ENCODE assay signal across 9 cellular contexts in genomic region chr18:76981388-76981968, GRCh38.
DNase-seq lines count a peak whose midpoint lies in the region; ATAC-seq and TF ChIP-seq lines count a peak whose summit lies in the region.
"Had no signal": no experiment of that assay in that cellular context is flagged by ENCODE, and none has a peak within 500 bp of the region (broad histone marks: within the 10 kb centered on the region; RNA-seq: fewer than 3 reads in every experiment).

No MANE protein-coding gene starts in this region.

- ATAC-seq in GM18520 (IDR thresholded peaks at IDR 0.05; ENCODE audit: unreplicated experiment) (peak; percentile 58), GM21717 (IDR thresholded peaks at IDR 0.05; ENCODE audit: unreplicated experiment) (peak; percentile 53), HG03521 (IDR thresholded peaks at IDR 0.05; ENCODE audit: unreplicated experiment) (peak; percentile 44), mucosa of descending colon (peak; percentile 55), HG03139 (IDR thresholded peaks at IDR 0.05; ENCODE audit: unreplicated experiment) (no peak)
- ATAC-seq in activated naive CD8-positive, alpha-beta T cell treated with anti-CD3 and anti-CD28 coated beads, Interleukin-2, amount 50 U/mL, for 24 hours: no peak

- intact Hi-C loops in mucosa of descending colon (cut with DNase I, micrococcal nuclease): loop anchor here (5.0 to 10.0 kb wide), 2 partner anchors 57 to 59 kb away; no protein-coding TSS in a partner anchor

- H3K4me1 ChIP-seq in mucosa of descending colon (ENCODE audit: low read depth): peaks cover 28% of the 10 kb centered on the region

- H3K27ac Mint-ChIP-seq in activated naive CD8-positive, alpha-beta T cell treated with anti-CD3 and anti-CD28 coated beads for 36 hours: no peak overlapping the region
- H3K27ac Mint-ChIP-seq in activated naive CD8-positive, alpha-beta T cell treated with anti-CD3 and anti-CD28 coated beads, Interleukin-2, amount 50 U/mL, for 24 hours: no peak overlapping the region

- no peaks in the 10 kb centered on the region for H3K36me3 ChIP-seq in mucosa of descending colon (ENCODE audit: low read depth)

- DNase-seq in mucosa of descending colon (peak; percentile 62 to 64 (median 63)), T1000 (lab: John Stamatoyannopoulos, UW) (no peak)
- no peak for DNase-seq in activated naive CD8-positive, alpha-beta T cell treated with anti-CD3 and anti-CD28 coated beads for 36 hours
- DNase-seq in activated naive CD8-positive, alpha-beta T cell treated with anti-CD3 and anti-CD28 coated beads, Interleukin-2, amount 50 U/mL, for 24 hours: no peak
- DNase-seq: EL had no signal

- no peak for TF ChIP-seq CTCF in mucosa of descending colon (IDR thresholded peaks at IDR 0.05)

- H3K9me3 Mint-ChIP-seq in activated naive CD8-positive, alpha-beta T cell treated with anti-CD3 and anti-CD28 coated beads for 36 hours: no peaks in the 10 kb centered on the region
- no peaks in the 10 kb centered on the region for H3K9me3 Mint-ChIP-seq in activated naive CD8-positive, alpha-beta T cell treated with anti-CD3 and anti-CD28 coated beads, Interleukin-2, amount 50 U/mL, for 24 hours

- no peak overlapping the region for H3K4me3 ChIP-seq in mucosa of descending colon

- no peaks in the 10 kb centered on the region for H3K9me3 ChIP-seq in mucosa of descending colon

- no peaks in the 10 kb centered on the region for H3K36me3 Mint-ChIP-seq in activated naive CD8-positive, alpha-beta T cell treated with anti-CD3 and anti-CD28 coated beads for 36 hours
- H3K36me3 Mint-ChIP-seq in activated naive CD8-positive, alpha-beta T cell treated with anti-CD3 and anti-CD28 coated beads, Interleukin-2, amount 50 U/mL, for 24 hours (ENCODE audit: low read depth): no peaks in the 10 kb centered on the region

- no peak overlapping the region for H3K4me3 Mint-ChIP-seq in activated naive CD8-positive, alpha-beta T cell treated with anti-CD3 and anti-CD28 coated beads for 36 hours
- H3K4me3 Mint-ChIP-seq in activated naive CD8-positive, alpha-beta T cell treated with anti-CD3 and anti-CD28 coated beads, Interleukin-2, amount 50 U/mL, for 24 hours: no peak overlapping the region

- H3K27me3 Mint-ChIP-seq in activated naive CD8-positive, alpha-beta T cell treated with anti-CD3 and anti-CD28 coated beads for 36 hours: no peaks in the 10 kb centered on the region
- H3K27me3 Mint-ChIP-seq in activated naive CD8-positive, alpha-beta T cell treated with anti-CD3 and anti-CD28 coated beads, Interleukin-2, amount 50 U/mL, for 24 hours: no peaks in the 10 kb centered on the region

- peaks cover 2% of the 10 kb centered on the region for H3K4me1 Mint-ChIP-seq in activated naive CD8-positive, alpha-beta T cell treated with anti-CD3 and anti-CD28 coated beads for 36 hours
- peaks cover 10% of the 10 kb centered on the region for H3K4me1 Mint-ChIP-seq in activated naive CD8-positive, alpha-beta T cell treated with anti-CD3 and anti-CD28 coated beads, Interleukin-2, amount 50 U/mL, for 24 hours

Comparison
In these comparisons a context has a peak if more than half of its experiments do, and no peak if none do; other contexts are left out.
1. ATAC-seq: peak in GM18520 (single experiment), GM21717 (single experiment), HG03521 (single experiment) and mucosa of descending colon (single experiment); none in HG03139 (single experiment) and activated naive CD8-positive, alpha-beta T cell treated with anti-CD3 and anti-CD28 coated beads, Interleukin-2, amount 50 U/mL, for 24 hours (single experiment).
2. DNase-seq: peak in mucosa of descending colon (3 of 3); none in activated naive CD8-positive, alpha-beta T cell treated with anti-CD3 and anti-CD28 coated beads for 36 hours (single experiment), T1000 (single experiment) and activated naive CD8-positive, alpha-beta T cell treated with anti-CD3 and anti-CD28 coated beads, Interleukin-2, amount 50 U/mL, for 24 hours (single experiment).